Comparison of ENCODE assay signal across 23 cellular contexts in the genomic region with DNA sequence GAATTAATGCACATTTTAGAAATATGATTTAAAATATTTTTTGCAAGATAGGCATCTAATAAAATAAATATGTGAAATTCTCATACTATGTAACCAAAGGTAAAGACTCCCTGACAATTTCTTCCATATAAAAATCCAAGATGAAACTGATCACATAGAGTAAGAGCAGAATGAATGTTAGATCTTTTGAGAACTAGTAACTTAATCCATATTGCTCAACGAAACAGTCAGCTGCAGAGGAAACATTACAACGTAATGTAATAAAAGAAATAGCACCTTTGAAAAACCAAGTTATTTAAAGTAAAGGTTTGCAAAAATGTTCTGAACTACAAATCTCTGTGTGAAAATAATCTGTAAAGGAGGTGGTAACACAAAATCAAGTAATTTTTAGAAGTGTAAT.
"Had no signal": no experiment of that assay in that cellular context is flagged by ENCODE, and none has a peak within 500 bp of the region (broad histone marks: within the 10 kb centered on the region; RNA-seq: fewer than 3 reads in every experiment).

No MANE protein-coding gene starts in this region.

- H3K27ac ChIP-seq: coronary artery, dorsolateral prefrontal cortex, esophagus muscularis mucosa, foreskin keratinocyte, heart right ventricle, left lung, lower lobe of right lung had no signal

- H3K4me3 ChIP-seq: coronary artery, dorsolateral prefrontal cortex, esophagus muscularis mucosa, heart right ventricle, left lung, lower lobe of right lung had no signal

- H3K27me3 ChIP-seq: dorsolateral prefrontal cortex, esophagus muscularis mucosa, foreskin keratinocyte, heart right ventricle, left lung had no signal

- H3K4me1 ChIP-seq: esophagus muscularis mucosa, foreskin keratinocyte, left lung had no signal

- H3K4me3 Mint-ChIP-seq: mesothelial cell of epicardium had no signal

- H3K36me3 ChIP-seq: left lung, lower lobe of right lung had no signal

- H3K9me3 ChIP-seq: esophagus muscularis mucosa, heart right ventricle, left lung, lower lobe of right lung had no signal

- H3K27ac Mint-ChIP-seq: mesothelial cell of epicardium had no signal

- DNase-seq: cerebellar nuclear complex; dermis blood vessel endothelial cell; dorsolateral prefrontal cortex; effector CD4-positive, alpha-beta T cell; effector memory CD4-positive, alpha-beta T cell; foreskin keratinocyte; glutamatergic neuron; head of caudate nucleus; heart right ventricle; hippocampal formation; left cardiac atrium; left lung; left ventricle myocardium superior; lower lobe of right lung; mesenchymal stem cell had no signal

- FAIRE-seq: colon, endothelial cell of umbilical vein, frontal cortex, islet of Langerhans, keratinocyte had no signal

- H3K9me3 Mint-ChIP-seq: mesothelial cell of epicardium had no signal
